17 cellular contexts compared by ENCODE assay signal in the genomic region with DNA sequence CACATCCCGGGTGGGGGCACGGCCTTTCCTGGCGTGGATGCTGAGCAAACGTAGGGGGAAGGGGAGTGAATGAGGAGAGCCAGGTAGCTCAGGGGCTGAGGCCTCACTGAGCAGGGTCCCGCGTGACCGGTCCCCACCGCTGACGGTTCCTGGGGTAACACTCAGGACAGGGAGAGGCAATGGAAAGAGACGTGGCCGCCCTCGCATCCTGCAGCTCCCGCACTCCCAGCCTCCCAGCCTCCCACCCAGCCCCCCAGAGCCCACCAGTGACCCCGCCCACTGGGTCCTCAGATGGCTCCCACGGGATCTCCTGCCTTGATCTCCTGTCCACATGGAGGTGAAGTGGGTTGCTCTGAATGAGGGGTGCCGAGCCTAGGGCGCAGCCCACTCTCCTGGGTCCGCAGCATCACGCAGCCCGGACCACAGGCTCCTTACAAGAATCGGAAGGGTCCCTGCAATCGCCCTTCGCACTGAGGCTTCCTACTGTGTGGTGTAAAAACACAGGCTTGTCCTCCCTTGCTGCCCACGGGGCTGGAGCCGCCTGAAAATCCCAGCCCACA. TPM values are rescaled to one million over a fixed set of nuclear protein-coding genes. Genes with fewer than 3 reads are reported as not detected.
DNase-seq lines count a peak whose midpoint lies in the region; ATAC-seq and TF ChIP-seq lines count a peak whose summit lies in the region.
"Had no signal": no experiment of that assay in that cellular context is flagged by ENCODE, and none has a peak within 500 bp of the region (broad histone marks: within the 10 kb centered on the region; RNA-seq: fewer than 3 reads in every experiment).

No MANE protein-coding gene starts in this region.

- WGBS in heart left ventricle, 4 donors: 5 to 10% (median 7%) methylated on average over 17 to 25 of the region's 25 CpGs

- no peaks in the 10 kb centered on the region for H3K9me3 ChIP-seq in heart left ventricle
- no peaks in the 10 kb centered on the region for H3K9me3 ChIP-seq in WERI-Rb-1 (ENCODE audit: severe bottlenecking)
- no peaks in the 10 kb centered on the region for H3K9me3 ChIP-seq in upper lobe of right lung
- H3K9me3 ChIP-seq: mucosa of descending colon had no signal

- TF ChIP-seq POLR2A in heart left ventricle (IDR thresholded peaks at IDR 0.05): no peak

- peak overlapping the region in 4 of 12 donors; percentile 12 to 35 (median 26) for H3K4me3 ChIP-seq in heart left ventricle
- no peak overlapping the region for H3K4me3 ChIP-seq in WERI-Rb-1 (ENCODE audit: low read depth, low read length)
- peak overlapping the region; percentile 8 for H3K4me3 ChIP-seq in upper lobe of right lung
- H3K4me3 ChIP-seq: mucosa of descending colon had no signal

- DNase-seq in left ventricle myocardium superior (no peak), heart left ventricle (no peak), WERI-Rb-1 (peak; percentile 11), islet precursor cell (peak; percentile 38), upper lobe of right lung (peak; percentile 53), RPMI8226 (no peak)
- DNase-seq in stimulated activated CD8-positive, alpha-beta memory T cell treated with anti-CD3 and anti-CD28 coated beads, Interleukin-4, amount 100 ng/mL, for 48 hours: no peak
- DNase-seq: activated naive CD4-positive, alpha-beta T cell treated with anti-CD3 and anti-CD28 coated beads, Interleukin-2, amount 50 U/mL, for 16 hours; AML-193; cortex of kidney; mucosa of descending colon; OCI-M1; stimulated activated CD4-positive, alpha-beta T cell treated with anti-CD3 and anti-CD28 coated beads, Interleukin-2, amount 100 ng/mL, for 24 hours had no signal

- intact Hi-C loops in left ventricle myocardium superior (cut with micrococcal nuclease) (no loop called here), heart left ventricle (cut with DNase I) (no loop called here), upper lobe of right lung (cut with DNase I) (no loop called here)

- H3K36me3 ChIP-seq in heart left ventricle (no peaks in the 10 kb centered on the region), WERI-Rb-1 (no peaks in the 10 kb centered on the region), upper lobe of right lung (no peaks in the 10 kb centered on the region)

- TF ChIP-seq CTCF in heart left ventricle (IDR thresholded peaks at IDR 0.05) (no peak), WERI-Rb-1 (IDR thresholded peaks at IDR 0.05; ENCODE audit: low read depth, low read length) (no peak), upper lobe of right lung (IDR thresholded peaks at IDR 0.05) (no peak)

- ATAC-seq in left ventricle myocardium superior (peak; percentile 2), heart left ventricle (no peak), upper lobe of right lung (peak; percentile 56), GM19452 (IDR thresholded peaks at IDR 0.05; ENCODE audit: unreplicated experiment) (no peak)
- ATAC-seq: HCT116, mucosa of descending colon had no signal

- H3K27ac ChIP-seq in heart left ventricle: peak overlapping the region in 3 of 12 donors; percentile 49 to 72 (median 60)
- H3K27ac ChIP-seq in WERI-Rb-1: no peak overlapping the region
- H3K27ac ChIP-seq in upper lobe of right lung: no peak overlapping the region

- H3K27me3 ChIP-seq in heart left ventricle (peaks cover 29 to 90% (median 76%) of the 10 kb centered on the region in 9 donors), WERI-Rb-1 (ENCODE audit: insufficient read depth, low read depth, severe bottlenecking) (no peaks in the 10 kb centered on the region), upper lobe of right lung (peaks cover 80% of the 10 kb centered on the region)

- H3K4me1 ChIP-seq in heart left ventricle: peaks cover 0 to 46% (median 15%) of the 10 kb centered on the region in 12 donors
- peaks cover 8% of the 10 kb centered on the region for H3K4me1 ChIP-seq in upper lobe of right lung

RNA-seq across cellular contexts. Expression of a gene that starts 2.4 kb away (rescaled TPM):
- total RNA-seq in left ventricle myocardium superior: 2.7 TPM
- 1 to 10 TPM in 3 of 9 donors, under 1 TPM in 4, not detected in 2; 0.07 to 2.5 (median 0.71) TPM for total RNA-seq in heart left ventricle
- 1 to 10 TPM in 1 of 2 donors, under 1 TPM in 1; 0.01 to 2.6 TPM for polyA plus RNA-seq in heart left ventricle
- 0.23 TPM for total RNA-seq in upper lobe of right lung
- total RNA-seq: pulmonary artery endothelial cell; T-helper 1 cell treated with Interleukin-12 subunit alpha and Interleukin-12 subunit beta and Interleukin-4 antibody, amounts not matched to agents 30 ng/mL and 1 ng/mL, for 36 hours had no signal

RNA-seq across cellular contexts. Expression of a gene that starts 12.0 kb away (rescaled TPM):
- total RNA-seq in left ventricle myocardium superior (not detected), heart left ventricle (not detected), upper lobe of right lung (not detected)
- not detected for polyA plus RNA-seq in heart left ventricle
- total RNA-seq: mucosa of descending colon; pulmonary artery endothelial cell; T-helper 1 cell treated with Interleukin-12 subunit alpha and Interleukin-12 subunit beta and Interleukin-4 antibody, amounts not matched to agents 30 ng/mL and 1 ng/mL, for 36 hours had no signal

RNA-seq across cellular contexts. Expression of a gene that starts 27.0 kb away (rescaled TPM):
- total RNA-seq in left ventricle myocardium superior (not detected), heart left ventricle (not detected), upper lobe of right lung (not detected)
- not detected for polyA plus RNA-seq in heart left ventricle
- total RNA-seq: mucosa of descending colon; pulmonary artery endothelial cell; T-helper 1 cell treated with Interleukin-12 subunit alpha and Interleukin-12 subunit beta and Interleukin-4 antibody, amounts not matched to agents 30 ng/mL and 1 ng/mL, for 36 hours had no signal

RNA-seq across cellular contexts. Expression of a gene that starts 42.2 kb away (rescaled TPM):
- total RNA-seq in left ventricle myocardium superior: not detected
- total RNA-seq in heart left ventricle: not detected
- polyA plus RNA-seq in heart left ventricle: not detected
- total RNA-seq in upper lobe of right lung: not detected
- total RNA-seq: mucosa of descending colon; pulmonary artery endothelial cell; T-helper 1 cell treated with Interleukin-12 subunit alpha and Interleukin-12 subunit beta and Interleukin-4 antibody, amounts not matched to agents 30 ng/mL and 1 ng/mL, for 36 hours had no signal

RNA-seq across cellular contexts. Expression of a gene that starts 51.2 kb away (rescaled TPM):
- not detected for total RNA-seq in left ventricle myocardium superior
- total RNA-seq in heart left ventricle: not detected
- polyA plus RNA-seq in heart left ventricle: not detected
- total RNA-seq in upper lobe of right lung: not detected
- total RNA-seq: mucosa of descending colon; pulmonary artery endothelial cell; T-helper 1 cell treated with Interleukin-12 subunit alpha and Interleukin-12 subunit beta and Interleukin-4 antibody, amounts not matched to agents 30 ng/mL and 1 ng/mL, for 36 hours had no signal

Comparison
In these comparisons a context has a peak if more than half of its experiments do, and no peak if none do; other contexts are left out.
1. ATAC-seq: peak in left ventricle myocardium superior (single experiment) and upper lobe of right lung (single experiment); none in heart left ventricle (0 of 4) and GM19452 (single experiment).
2. DNase-seq: peak in WERI-Rb-1 (single experiment), islet precursor cell (single experiment) and upper lobe of right lung (single experiment); none in left ventricle myocardium superior (single experiment), heart left ventricle (0 of 5), stimulated activated CD8-positive, alpha-beta memory T cell treated with anti-CD3 and anti-CD28 coated beads, Interleukin-4, amount 100 ng/mL, for 48 hours (single experiment) and RPMI8226 (single experiment).